ENCODE assay signal across 2 cellular contexts in genomic region chr4:139501531-139502311, GRCh38.
TF ChIP-seq lines count a peak whose summit lies in the region.

No MANE protein-coding gene starts in this region.

TF ChIP-seq in K562, 482 proteins besides CTCF, POLR2A, EP300 and RAD21:
- no peak for TF ChIP-seq ASH1L (IDR thresholded peaks at IDR 0.05; ENCODE audit: borderline replicate concordance, low read depth, partially characterized antibody)
- peak; percentile 52 for TF ChIP-seq CEBPB (tag; IDR thresholded peaks at IDR 0.05)

TF ChIP-seq in SK-N-SH, 30 proteins besides CTCF, POLR2A, EP300 and RAD21 (continued from another document):
- TF ChIP-seq, protein P1, sequence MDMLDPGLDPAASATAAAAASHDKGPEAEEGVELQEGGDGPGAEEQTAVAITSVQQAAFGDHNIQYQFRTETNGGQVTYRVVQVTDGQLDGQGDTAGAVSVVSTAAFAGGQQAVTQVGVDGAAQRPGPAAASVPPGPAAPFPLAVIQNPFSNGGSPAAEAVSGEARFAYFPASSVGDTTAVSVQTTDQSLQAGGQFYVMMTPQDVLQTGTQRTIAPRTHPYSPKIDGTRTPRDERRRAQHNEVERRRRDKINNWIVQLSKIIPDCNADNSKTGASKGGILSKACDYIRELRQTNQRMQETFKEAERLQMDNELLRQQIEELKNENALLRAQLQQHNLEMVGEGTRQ (IDR thresholded peaks at IDR 0.05; ENCODE audit: borderline replicate concordance, low read depth, low read length), result no peak
- TF ChIP-seq FOXM1 (IDR thresholded peaks at IDR 0.05; ENCODE audit: low read depth) (no peak), NRF1 (IDR thresholded peaks at IDR 0.05; ENCODE audit: low read depth, low read length) (no peak), JUND (IDR thresholded peaks at IDR 0.05) (no peak), IRF3 (IDR thresholded peaks at IDR 0.05; ENCODE audit: low read depth, low read length) (no peak), PBX3 (IDR thresholded peaks at IDR 0.05) (no peak), ELF1 (IDR thresholded peaks at IDR 0.05) (no peak), RFX5 (IDR thresholded peaks at IDR 0.05; ENCODE audit: low read length) (no peak), POLR2AphosphoS5 (IDR thresholded peaks at IDR 0.05; ENCODE audit: low read depth, low read length) (no peak), MXI1 (IDR thresholded peaks at IDR 0.05; ENCODE audit: low read depth, low read length) (no peak), TAF1 (IDR thresholded peaks at IDR 0.05; ENCODE audit: borderline replicate concordance, low read depth, low read length) (no peak), FOSL2 (IDR thresholded peaks at IDR 0.05; ENCODE audit: borderline replicate concordance, low read depth) (no peak), RCOR1 (IDR thresholded peaks at IDR 0.05; ENCODE audit: low read length) (no peak), GATA2 (CRISPR knock-in tag; IDR thresholded peaks at IDR 0.05) (no peak), YY1 (IDR thresholded peaks at IDR 0.05; ENCODE audit: low read depth) (no peak)
- TF ChIP-seq, protein P2, sequence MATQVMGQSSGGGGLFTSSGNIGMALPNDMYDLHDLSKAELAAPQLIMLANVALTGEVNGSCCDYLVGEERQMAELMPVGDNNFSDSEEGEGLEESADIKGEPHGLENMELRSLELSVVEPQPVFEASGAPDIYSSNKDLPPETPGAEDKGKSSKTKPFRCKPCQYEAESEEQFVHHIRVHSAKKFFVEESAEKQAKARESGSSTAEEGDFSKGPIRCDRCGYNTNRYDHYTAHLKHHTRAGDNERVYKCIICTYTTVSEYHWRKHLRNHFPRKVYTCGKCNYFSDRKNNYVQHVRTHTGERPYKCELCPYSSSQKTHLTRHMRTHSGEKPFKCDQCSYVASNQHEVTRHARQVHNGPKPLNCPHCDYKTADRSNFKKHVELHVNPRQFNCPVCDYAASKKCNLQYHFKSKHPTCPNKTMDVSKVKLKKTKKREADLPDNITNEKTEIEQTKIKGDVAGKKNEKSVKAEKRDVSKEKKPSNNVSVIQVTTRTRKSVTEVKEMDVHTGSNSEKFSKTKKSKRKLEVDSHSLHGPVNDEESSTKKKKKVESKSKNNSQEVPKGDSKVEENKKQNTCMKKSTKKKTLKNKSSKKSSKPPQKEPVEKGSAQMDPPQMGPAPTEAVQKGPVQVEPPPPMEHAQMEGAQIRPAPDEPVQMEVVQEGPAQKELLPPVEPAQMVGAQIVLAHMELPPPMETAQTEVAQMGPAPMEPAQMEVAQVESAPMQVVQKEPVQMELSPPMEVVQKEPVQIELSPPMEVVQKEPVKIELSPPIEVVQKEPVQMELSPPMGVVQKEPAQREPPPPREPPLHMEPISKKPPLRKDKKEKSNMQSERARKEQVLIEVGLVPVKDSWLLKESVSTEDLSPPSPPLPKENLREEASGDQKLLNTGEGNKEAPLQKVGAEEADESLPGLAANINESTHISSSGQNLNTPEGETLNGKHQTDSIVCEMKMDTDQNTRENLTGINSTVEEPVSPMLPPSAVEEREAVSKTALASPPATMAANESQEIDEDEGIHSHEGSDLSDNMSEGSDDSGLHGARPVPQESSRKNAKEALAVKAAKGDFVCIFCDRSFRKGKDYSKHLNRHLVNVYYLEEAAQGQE (IDR thresholded peaks at IDR 0.05; ENCODE audit: low read depth, low read length), result no peak
- TF ChIP-seq, protein P3, sequence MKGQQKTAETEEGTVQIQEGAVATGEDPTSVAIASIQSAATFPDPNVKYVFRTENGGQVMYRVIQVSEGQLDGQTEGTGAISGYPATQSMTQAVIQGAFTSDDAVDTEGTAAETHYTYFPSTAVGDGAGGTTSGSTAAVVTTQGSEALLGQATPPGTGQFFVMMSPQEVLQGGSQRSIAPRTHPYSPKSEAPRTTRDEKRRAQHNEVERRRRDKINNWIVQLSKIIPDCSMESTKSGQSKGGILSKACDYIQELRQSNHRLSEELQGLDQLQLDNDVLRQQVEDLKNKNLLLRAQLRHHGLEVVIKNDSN (IDR thresholded peaks at IDR 0.05; ENCODE audit: borderline replicate concordance, low read depth), result no peak
